In the genomic region with DNA sequence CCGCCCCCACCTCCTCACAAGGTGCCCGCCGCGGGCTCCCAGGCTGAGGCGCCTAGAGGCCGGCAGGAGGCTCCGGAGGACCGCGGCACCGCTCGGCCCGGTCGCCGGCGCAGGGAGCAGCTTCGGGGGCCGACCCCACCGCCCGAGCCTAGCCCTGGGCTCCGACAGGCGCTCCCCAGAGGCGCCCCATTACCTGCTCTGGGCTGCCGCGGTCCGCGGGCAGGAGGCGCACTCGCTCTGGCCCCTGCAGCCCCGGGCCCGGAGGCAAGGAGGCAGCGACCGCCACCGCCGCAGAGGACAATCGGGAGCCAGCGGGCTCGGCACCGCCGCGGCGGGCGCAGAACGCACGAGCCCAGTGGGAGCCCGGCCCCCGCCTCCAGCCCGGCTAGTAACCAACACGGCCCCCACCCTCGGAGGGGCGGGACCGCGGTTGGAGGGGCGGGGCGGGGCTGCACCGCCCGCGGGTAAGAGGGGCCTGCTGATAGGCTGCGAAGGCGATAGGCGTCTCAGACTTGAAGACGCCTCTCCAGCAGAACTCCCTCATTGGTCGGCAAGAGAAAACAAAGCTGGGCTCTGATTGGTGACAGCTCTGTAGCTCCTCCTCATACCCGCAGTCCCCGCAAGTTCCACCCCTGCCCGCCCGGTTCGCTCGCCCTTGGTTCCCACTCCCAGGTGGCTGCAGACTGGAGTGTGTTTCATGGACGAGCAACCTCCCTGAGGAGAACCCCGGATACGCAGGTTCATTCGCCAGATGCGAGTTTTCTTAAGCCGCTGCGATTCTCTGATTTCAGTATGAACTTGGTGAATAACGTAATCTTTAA, we compare ENCODE assay signal across 8 cellular contexts. TPM values are rescaled to one million over a fixed set of nuclear protein-coding genes. Genes with fewer than 3 reads are reported as not detected.
A peak's percentile ranks its signal among the peaks of the same experiment; 100 is the strongest.
DNase-seq lines count a peak whose midpoint lies in the region; ATAC-seq and TF ChIP-seq lines count a peak whose summit lies in the region.

A gene (minus strand): TSS at position 397 of the 821 bp plus-strand sequence. CDS start 64,460 bp downstream, outside the sequence.

- CTCF ChIA-PET in SK-N-SH (lab: Yijun Ruan, JAX) = interaction anchor here (0.9 kb wide), 1 partner anchor 19 kb away, joined by 3 read pairs; no protein-coding TSS in a partner anchor

- WGBS in SK-N-SH (ENCODE audit: low lambda C conversion rate) = 0% methylated on average over 15 of the region's 76 CpGs

- H3K36me3 ChIP-seq in GM06990 (ENCODE audit: control insufficient read depth, insufficient read depth, low read length) (no peaks in the 10 kb centered on the region), SK-N-SH (replicated peaks in 1 of 2; ENCODE audit: control insufficient read depth in 1 of 2, insufficient read depth in 2 of 2, low read length in 1 of 2) (no peaks in the 10 kb centered on the region), neutrophil (no peaks in the 10 kb centered on the region), subcutaneous abdominal adipose tissue (ENCODE audit: control insufficient read depth in 5 of 5, insufficient read depth in 5 of 5, low read length in 5 of 5) (no peaks in the 10 kb centered on the region)

- no peaks in the 10 kb centered on the region for H3F3A ChIP-seq in SK-N-SH (replicated peaks; ENCODE audit: insufficient read depth)

- H3K4me1 ChIP-seq in SK-N-SH (ENCODE audit: control insufficient read depth in 1 of 2, insufficient read depth in 2 of 2, low read depth in 1 of 2, low read length in 1 of 2) (no peaks in the 10 kb centered on the region; a peak in 2 of 4 replicates), neutrophil (ENCODE audit: control insufficient read depth in 1 of 2, insufficient read depth in 1 of 2, low read depth in 1 of 2, low read length in 1 of 2) (peaks cover 68 to 69% of the 10 kb centered on the region in 2 experiments), subcutaneous abdominal adipose tissue (ENCODE audit: control insufficient read depth in 5 of 5, insufficient read depth in 5 of 5, low read length in 5 of 5) (peaks cover 0 to 37% (median 22%) of the 10 kb centered on the region in 5 donors)

- H3K27ac ChIP-seq in SK-N-SH (ENCODE audit: low read depth in 2 of 2, low read length in 1 of 2) (no peak within 1 kb of the TSS), neutrophil (peak within 1 kb of the TSS; percentile 87), subcutaneous abdominal adipose tissue (ENCODE audit: low read depth, low read length) (peak within 1 kb of the TSS; percentile 58)

- DNase-seq in GM06990 (ENCODE audit: extremely low read depth, insufficient read length) (peak; percentile 94), NCI-H1092 (lab: John Stamatoyannopoulos, UW) (peak; percentile 94), SK-N-SH (peak; percentile 98), globus pallidus (ENCODE audit: low spot score) (peak; percentile 99)

- peak within 1 kb of the TSS; percentile 88 for H2AFZ ChIP-seq in SK-N-SH (ENCODE audit: low read depth)

- H3K27me3 Mint-ChIP-seq in activated naive CD4-positive, alpha-beta T cell treated with anti-CD3 and anti-CD28 coated beads, Interleukin-2, amount 50 U/mL, for 24 hours = no peaks in the 10 kb centered on the region

- no peaks in the 10 kb centered on the region for H3K79me2 ChIP-seq in SK-N-SH (ENCODE audit: insufficient read depth)

- H3K9me3 ChIP-seq in SK-N-SH = no peaks in the 10 kb centered on the region
- no peaks in the 10 kb centered on the region for H3K9me3 ChIP-seq in neutrophil
- H3K9me3 ChIP-seq in subcutaneous abdominal adipose tissue (ENCODE audit: control insufficient read depth in 5 of 5, low read length in 5 of 5) = no peaks in the 10 kb centered on the region

- TF ChIP-seq RAD21 in SK-N-SH (IDR thresholded peaks at IDR 0.05; ENCODE audit: low read length) = no peak

- H4K20me1 ChIP-seq in SK-N-SH (ENCODE audit: insufficient read depth) = no peaks in the 10 kb centered on the region

- H3K4me3 Mint-ChIP-seq in activated naive CD4-positive, alpha-beta T cell treated with anti-CD3 and anti-CD28 coated beads, Interleukin-2, amount 50 U/mL, for 24 hours = peak within 1 kb of the TSS; percentile 95

- TF ChIP-seq CTCF in GM06990 (IDR thresholded peaks at IDR 0.05; ENCODE audit: insufficient read depth, low read length, poor library complexity, severe bottlenecking) (no peak), SK-N-SH (IDR thresholded peaks at IDR 0.05) (peak; percentile 27), neutrophil (IDR thresholded peaks at IDR 0.05) (peak; percentile 75)

- no peak within 1 kb of the TSS for H3K9ac ChIP-seq in SK-N-SH
- H3K9ac ChIP-seq in subcutaneous abdominal adipose tissue (ENCODE audit: low read length in 5 of 5) = peak within 1 kb of the TSS in 4 of 5 donors; percentile 53 to 81 (median 66)

- POLR2A ChIA-PET in SK-N-SH (lab: Yijun Ruan, JAX) = no interaction called here

- H3K4me3 ChIP-seq in GM06990 (replicated peaks; ENCODE audit: low read depth, low read length) (peak within 1 kb of the TSS; percentile 71), SK-N-SH (ENCODE audit: low read depth in 2 of 2, low read length in 1 of 2) (peak within 1 kb of the TSS; percentile 68 to 69), neutrophil (ENCODE audit: low read depth in 1 of 2, low read length in 1 of 2) (peak within 1 kb of the TSS; percentile 76 to 95), subcutaneous abdominal adipose tissue (ENCODE audit: low read depth in 1 of 5, low read length in 5 of 5) (peak within 1 kb of the TSS; percentile 69 to 93 (median 82))

- no peak for TF ChIP-seq EP300 in SK-N-SH (IDR thresholded peaks at IDR 0.05; ENCODE audit: borderline replicate concordance in 1 of 2, low read depth in 1 of 2, low read length in 1 of 2)

- peak within 1 kb of the TSS; percentile 76 for H3K27ac Mint-ChIP-seq in activated naive CD4-positive, alpha-beta T cell treated with anti-CD3 and anti-CD28 coated beads, Interleukin-2, amount 50 U/mL, for 24 hours

- no peaks in the 10 kb centered on the region for H3K36me3 Mint-ChIP-seq in activated naive CD4-positive, alpha-beta T cell treated with anti-CD3 and anti-CD28 coated beads, Interleukin-2, amount 50 U/mL, for 24 hours

- peak within 1 kb of the TSS; percentile 88 for H3K4me2 ChIP-seq in SK-N-SH

- no peaks in the 10 kb centered on the region for H3K9me3 Mint-ChIP-seq in activated naive CD4-positive, alpha-beta T cell treated with anti-CD3 and anti-CD28 coated beads, Interleukin-2, amount 50 U/mL, for 24 hours

- peaks cover 65% of the 10 kb centered on the region for H3K4me1 Mint-ChIP-seq in activated naive CD4-positive, alpha-beta T cell treated with anti-CD3 and anti-CD28 coated beads, Interleukin-2, amount 50 U/mL, for 24 hours

- ATAC-seq in HG02623 (IDR thresholded peaks at IDR 0.05; ENCODE audit: unreplicated experiment) = peak; percentile 100

- no peaks in the 10 kb centered on the region for H3K9me2 ChIP-seq in SK-N-SH

- no peaks in the 10 kb centered on the region; the same call in 1 of the 2 replicates for H3K27me3 ChIP-seq in GM06990 (replicated peaks; ENCODE audit: control insufficient read depth, insufficient read depth, low read length)
- H3K27me3 ChIP-seq in SK-N-SH (ENCODE audit: insufficient read depth) = peaks cover 46% of the 10 kb centered on the region
- H3K27me3 ChIP-seq in neutrophil = no peaks in the 10 kb centered on the region
- peaks cover 0 to 4% (median 2%) of the 10 kb centered on the region in 5 donors for H3K27me3 ChIP-seq in subcutaneous abdominal adipose tissue (ENCODE audit: control insufficient read depth in 5 of 5, insufficient read depth in 4 of 5, low read length in 5 of 5)

TF ChIP-seq in SK-N-SH, 30 proteins besides CTCF, POLR2A, EP300 and RAD21 (continues in another document):
- TF ChIP-seq MEF2A (IDR thresholded peaks at IDR 0.05; ENCODE audit: borderline replicate concordance, low read depth) = no peak
- TF ChIP-seq SIN3A (IDR thresholded peaks at IDR 0.05; ENCODE audit: borderline replicate concordance, low read depth, low read length) = no peak
- no peak for TF ChIP-seq ELF1 (IDR thresholded peaks at IDR 0.05)
- TF ChIP-seq, protein P1, sequence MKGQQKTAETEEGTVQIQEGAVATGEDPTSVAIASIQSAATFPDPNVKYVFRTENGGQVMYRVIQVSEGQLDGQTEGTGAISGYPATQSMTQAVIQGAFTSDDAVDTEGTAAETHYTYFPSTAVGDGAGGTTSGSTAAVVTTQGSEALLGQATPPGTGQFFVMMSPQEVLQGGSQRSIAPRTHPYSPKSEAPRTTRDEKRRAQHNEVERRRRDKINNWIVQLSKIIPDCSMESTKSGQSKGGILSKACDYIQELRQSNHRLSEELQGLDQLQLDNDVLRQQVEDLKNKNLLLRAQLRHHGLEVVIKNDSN (IDR thresholded peaks at IDR 0.05; ENCODE audit: borderline replicate concordance, low read depth) = no peak
- no peak for TF ChIP-seq POLR2AphosphoS5 (IDR thresholded peaks at IDR 0.05; ENCODE audit: low read depth, low read length)
- no peak for TF ChIP-seq JUND (IDR thresholded peaks at IDR 0.05)
- peak; percentile 68 for TF ChIP-seq RFX5 (IDR thresholded peaks at IDR 0.05; ENCODE audit: low read length)
- TF ChIP-seq TCF12 (IDR thresholded peaks at IDR 0.05) = no peak
- TF ChIP-seq, protein P2, sequence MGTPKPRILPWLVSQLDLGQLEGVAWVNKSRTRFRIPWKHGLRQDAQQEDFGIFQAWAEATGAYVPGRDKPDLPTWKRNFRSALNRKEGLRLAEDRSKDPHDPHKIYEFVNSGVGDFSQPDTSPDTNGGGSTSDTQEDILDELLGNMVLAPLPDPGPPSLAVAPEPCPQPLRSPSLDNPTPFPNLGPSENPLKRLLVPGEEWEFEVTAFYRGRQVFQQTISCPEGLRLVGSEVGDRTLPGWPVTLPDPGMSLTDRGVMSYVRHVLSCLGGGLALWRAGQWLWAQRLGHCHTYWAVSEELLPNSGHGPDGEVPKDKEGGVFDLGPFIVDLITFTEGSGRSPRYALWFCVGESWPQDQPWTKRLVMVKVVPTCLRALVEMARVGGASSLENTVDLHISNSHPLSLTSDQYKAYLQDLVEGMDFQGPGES (IDR thresholded peaks at IDR 0.05; ENCODE audit: low read depth, low read length) = peak; percentile 46
- 0 out of 2 replicates have a peak, but pooled peaks have one; percentile 19 for TF ChIP-seq RCOR1 (IDR thresholded peaks at IDR 0.05; ENCODE audit: low read length)
- no peak for TF ChIP-seq NRF1 (IDR thresholded peaks at IDR 0.05; ENCODE audit: low read depth, low read length)
- TF ChIP-seq, protein P3, sequence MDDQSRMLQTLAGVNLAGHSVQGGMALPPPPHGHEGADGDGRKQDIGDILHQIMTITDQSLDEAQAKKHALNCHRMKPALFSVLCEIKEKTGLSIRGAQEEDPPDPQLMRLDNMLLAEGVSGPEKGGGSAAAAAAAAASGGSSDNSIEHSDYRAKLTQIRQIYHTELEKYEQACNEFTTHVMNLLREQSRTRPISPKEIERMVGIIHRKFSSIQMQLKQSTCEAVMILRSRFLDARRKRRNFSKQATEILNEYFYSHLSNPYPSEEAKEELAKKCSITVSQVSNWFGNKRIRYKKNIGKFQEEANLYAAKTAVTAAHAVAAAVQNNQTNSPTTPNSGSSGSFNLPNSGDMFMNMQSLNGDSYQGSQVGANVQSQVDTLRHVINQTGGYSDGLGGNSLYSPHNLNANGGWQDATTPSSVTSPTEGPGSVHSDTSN (IDR thresholded peaks at IDR 0.05) = 0 out of 2 replicates have a peak, but pooled peaks have one; percentile 8

RNA-seq across cellular contexts. Expression of the gene that starts here (rescaled TPM):
- 0.02 TPM in 1 of 2 replicates, not detected in the other for polyA plus RNA-seq in SK-N-SH (2012; rRNA removed)
- polyA plus RNA-seq in SK-N-SH (2012; cell fraction: cytosol; rRNA removed) = 0.03 TPM in 2 replicates
- not detected in 2 replicates for polyA plus RNA-seq in SK-N-SH (2012; cell fraction: nucleus; rRNA removed)

Comparison
In these comparisons a context has a peak if more than half of its experiments do, and no peak if none do; other contexts are left out.
1. Peak in DNase-seq, H3K4me3 ChIP-seq and H3K4me2 ChIP-seq in SK-N-SH; RNA of the gene not detected or under 1 TPM.
2. H3K27ac ChIP-seq: peak in neutrophil (single experiment) and subcutaneous abdominal adipose tissue (single experiment); none in SK-N-SH (0 of 2).
3. Peak in every context shown above with its lines, with median percentiles within 50 percentile points of each other: DNase-seq and H3K4me3 ChIP-seq.